In the genomic region with DNA sequence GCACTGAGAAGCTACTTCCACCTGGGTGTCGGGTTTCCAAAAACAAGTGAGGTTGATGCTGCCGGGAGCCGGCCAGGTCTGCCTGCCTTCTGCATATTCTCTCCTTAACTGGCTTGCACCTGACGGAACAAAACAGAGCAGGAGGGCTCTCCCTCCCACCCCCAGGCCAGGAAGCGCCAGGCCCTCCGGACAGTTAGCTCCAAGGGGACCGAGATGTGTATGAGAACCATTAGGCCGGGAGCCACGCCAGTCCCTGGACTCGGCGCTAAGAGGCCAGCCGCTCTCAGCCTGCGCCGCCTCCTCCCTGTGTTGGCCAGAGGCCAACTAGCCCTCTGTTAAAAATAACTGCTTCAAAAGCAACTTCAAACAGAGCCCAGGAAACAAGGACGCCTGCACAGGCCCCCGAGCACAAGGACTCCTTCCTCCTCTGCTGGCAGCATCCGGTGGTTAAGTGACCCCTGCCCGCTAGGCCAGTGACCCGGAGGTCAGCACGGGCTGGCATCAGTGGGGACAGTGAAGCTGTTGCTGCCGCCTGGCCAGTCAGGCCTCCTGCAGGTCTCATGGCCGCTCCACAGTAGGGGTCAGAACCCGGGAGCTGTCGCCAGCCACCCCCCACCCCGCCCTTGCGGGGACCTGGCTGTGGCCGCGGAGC, we compare ENCODE assay signal across 8 cellular contexts.
DNase-seq lines count a peak whose midpoint lies in the region; ATAC-seq, FAIRE-seq and TF ChIP-seq lines count a peak whose summit lies in the region.

No MANE protein-coding gene starts in this region.

- H4K20me1 ChIP-seq in H1 (replicated peaks in 1 of 2; ENCODE audit: control insufficient read depth in 1 of 2, insufficient read depth in 2 of 2, low read length in 2 of 2): no peaks in the 10 kb centered on the region

- peak overlapping the region; percentile 99; the same call in 1 of the 2 replicates for H2BK12ac ChIP-seq in H1 (ENCODE audit: low read depth, low read length)
- H2BK12ac ChIP-seq in mesenchymal stem cell (ENCODE audit: low read length in 2 of 2): no peak overlapping the region

- H3K18ac ChIP-seq in H1 (ENCODE audit: extremely low read depth, low read length): peak overlapping the region; percentile 95
- no peak overlapping the region for H3K18ac ChIP-seq in mesenchymal stem cell (ENCODE audit: low read depth in 1 of 2, low read length in 2 of 2)

- H3K56ac ChIP-seq in H1 (replicated peaks; ENCODE audit: insufficient read length, low read depth, low read length): no peak overlapping the region

- POLR2A ChIA-PET in H1 (lab: Charles Lee; ENCODE audit: partially characterized antibody): interaction anchor here (0.5 to 2.1 kb wide), 9 partner anchors 10 to 110 kb away, joined by 3 to 8 read pairs (median 5); no protein-coding TSS in a partner anchor

- no peaks in the 10 kb centered on the region for H3K79me1 ChIP-seq in H1 (ENCODE audit: low read depth, low read length)
- H3K79me1 ChIP-seq in mesenchymal stem cell (replicated peaks; ENCODE audit: low read length, poor library complexity, severe bottlenecking): no peaks in the 10 kb centered on the region

- H3K36me3 Mint-ChIP-seq in osteocyte (ENCODE audit: unreplicated experiment): no peaks in the 10 kb centered on the region

- peak overlapping the region; percentile 67 for H4K5ac ChIP-seq in H1 (ENCODE audit: insufficient read length, low read depth, low read length)

- H3K4me1 ChIP-seq in H1 (replicated peaks in 1 of 4; ENCODE audit: control insufficient read depth in 3 of 4, insufficient read depth in 4 of 4, low read length in 3 of 4): peaks cover 6 to 36% (median 28%) of the 10 kb centered on the region in 4 experiments
- H3K4me1 ChIP-seq in mesenchymal stem cell (ENCODE audit: control insufficient read depth, insufficient read depth, low read depth, low read length): peaks cover 6% of the 10 kb centered on the region

- peak overlapping the region; percentile 99 for H2BK5ac ChIP-seq in H1 (ENCODE audit: low read depth, low read length)
- H2BK5ac ChIP-seq in mesenchymal stem cell (ENCODE audit: low read depth, low read length, poor library complexity, severe bottlenecking): no peak overlapping the region

- no peak overlapping the region; the same call in 1 of the 2 replicates for H2AK5ac ChIP-seq in H1 (ENCODE audit: low read depth, low read length)
- H2AK5ac ChIP-seq in mesenchymal stem cell (ENCODE audit: low read length, severe bottlenecking): no peak overlapping the region

- H2BK15ac ChIP-seq in H1 (ENCODE audit: low read length): no peak overlapping the region
- H2BK15ac ChIP-seq in mesenchymal stem cell (ENCODE audit: low read depth, poor library complexity, severe bottlenecking): no peak overlapping the region

- peak overlapping the region; percentile 95 for H2BK120ac ChIP-seq in H1 (replicated peaks; ENCODE audit: low read depth, low read length)
- no peak overlapping the region for H2BK120ac ChIP-seq in mesenchymal stem cell (ENCODE audit: low read depth, low read length)

- H3K27ac ChIP-seq in H1 (ENCODE audit: low read depth, low read length) (peak overlapping the region; percentile 86), mesenchymal stem cell (ENCODE audit: low read length, poor library complexity, severe bottlenecking) (no peak overlapping the region)

- H2AFZ ChIP-seq in H1 (ENCODE audit: low read length): peak overlapping the region; percentile 30; the same call in 1 of the 2 replicates
- H2AFZ ChIP-seq in mesenchymal stem cell (ENCODE audit: low read depth, low read length): no peak overlapping the region

- no peaks in the 10 kb centered on the region for H3K27me3 ChIP-seq in H1 (replicated peaks in 1 of 4; ENCODE audit: control insufficient read depth in 3 of 4, extremely low read depth in 1 of 4, insufficient read depth in 3 of 4, low read length in 3 of 4)
- peaks cover 64 to 70% of the 10 kb centered on the region in 2 experiments for H3K27me3 ChIP-seq in mesenchymal stem cell (ENCODE audit: control insufficient read depth in 1 of 2, insufficient read depth in 1 of 2, low read length in 2 of 2)

- peak in 1 of 2 experiments; percentile 76; a peak in 2 of 3 replicates for TF ChIP-seq POLR2A in H1 (IDR thresholded peaks at IDR 0.05; ENCODE audit: control extremely low read depth in 1 of 2, low read depth in 2 of 2, low read length in 2 of 2)

- WGBS in H1 (ENCODE audit: extremely low coverage in 1 of 2, insufficient coverage in 1 of 2, insufficient read length in 1 of 2, insufficient replicate concordance in 2 of 2, low coverage in 1 of 2, low lambda C conversion rate in 2 of 2, missing lambda C conversion rate in 1 of 2), 2 experiments: 46% methylated on average over 26 of the region's 28 CpGs; no CpG with 5 or more reads in 1 of the 2 experiments
- 62% methylated on average over 28 of the region's 28 CpGs for WGBS in mesenchymal stem cell

- H3K27me3 Mint-ChIP-seq in osteocyte (ENCODE audit: unreplicated experiment): peaks cover 33% of the 10 kb centered on the region

- H3K79me2 ChIP-seq in H1 (ENCODE audit: control insufficient read depth in 1 of 2, insufficient read depth in 2 of 2, low read length in 2 of 2): no peaks in the 10 kb centered on the region

- CTCF ChIA-PET in H1 (lab: Charles Lee; ENCODE audit: partially characterized antibody): interaction anchor here (0.7 to 3.9 kb wide), 13 partner anchors 10 to 445 kb away, joined by 3 to 17 read pairs (median 4); no protein-coding TSS in a partner anchor

- no peak overlapping the region for H3K23ac ChIP-seq in H1 (ENCODE audit: insufficient read length)
- H3K23ac ChIP-seq in mesenchymal stem cell (ENCODE audit: low read length in 2 of 2): no peak overlapping the region

- TF ChIP-seq EP300 in H1 (IDR thresholded peaks at IDR 0.05; ENCODE audit: borderline replicate concordance in 1 of 2, low read depth in 2 of 2, low read length in 2 of 2): peak in 1 of 2 experiments; percentile 57; a peak in 1 of 3 replicates

- H3K9ac ChIP-seq in H1 (replicated peaks in 1 of 4; ENCODE audit: extremely low read depth in 1 of 4, low read depth in 3 of 4, low read length in 3 of 4): peak overlapping the region in 2 of 4 experiments; percentile 48 to 52; a peak in 3 of 7 replicates
- peak overlapping the region; percentile 51 for H3K9ac ChIP-seq in mesenchymal stem cell (ENCODE audit: low read length)

- no peaks in the 10 kb centered on the region for H3K23me2 ChIP-seq in H1 (ENCODE audit: low read depth, low read length)

- H3K14ac ChIP-seq in H1 (ENCODE audit: insufficient read length) (no peak overlapping the region), mesenchymal stem cell (ENCODE audit: low read length in 2 of 2) (no peak overlapping the region)

- peak; percentile 36 for DNase-seq in AG08395 (ENCODE audit: low spot score)
- DNase-seq in NCI-H2107 treated with DMSO at 0.1 percent for 48 hours (lab: John Stamatoyannopoulos, UW; ENCODE audit: unreplicated experiment): peak; percentile 64
- DNase-seq in H1 (ENCODE audit: low read depth in 1 of 2, low spot score in 2 of 2): peak; percentile 65 to 70
- DNase-seq in mesenchymal stem cell: peak; percentile 24
- DNase-seq in CD1c-positive myeloid dendritic cell (ENCODE audit: extremely low spot score): no peak
- DNase-seq in osteocyte (ENCODE audit: extremely low spot score, unreplicated experiment): no peak

- 0 out of 2 replicates have a peak overlapping the region, but pooled peaks have one; percentile 86 for H2BK20ac ChIP-seq in H1 (ENCODE audit: low read length)

- H3K9me3 ChIP-seq in H1 (ENCODE audit: insufficient read depth in 2 of 2, low read depth in 1 of 2, low read length in 1 of 2) (peaks cover 11 to 13% of the 10 kb centered on the region in 2 experiments; a peak in 3 of 4 replicates), mesenchymal stem cell (ENCODE audit: control insufficient read depth, low read length) (peaks cover 5% of the 10 kb centered on the region)

- TF ChIP-seq CTCF in H1 (IDR thresholded peaks at IDR 0.05; ENCODE audit: control extremely low read depth in 1 of 3, insufficient read depth in 1 of 3, low read depth in 1 of 3, low read length in 3 of 3): peak in 1 of 3 experiments; percentile 1; a peak in 1 of 4 replicates
- TF ChIP-seq CTCF in osteocyte (IDR thresholded peaks at IDR 0.05): no peak

- ATAC-seq in HG03135 (IDR thresholded peaks at IDR 0.05; ENCODE audit: unreplicated experiment): no peak
- no peak for ATAC-seq in GM21737 (IDR thresholded peaks at IDR 0.05; ENCODE audit: unreplicated experiment)

- H3K27ac Mint-ChIP-seq in osteocyte (ENCODE audit: unreplicated experiment): no peak overlapping the region

- peak overlapping the region; percentile 99 for H4K91ac ChIP-seq in H1 (replicated peaks; ENCODE audit: insufficient read length, low read length)
- no peak overlapping the region for H4K91ac ChIP-seq in mesenchymal stem cell (ENCODE audit: low read length)

- H4K8ac ChIP-seq in H1 (ENCODE audit: extremely low read depth, insufficient read depth, low read length): peak overlapping the region; percentile 90
- H4K8ac ChIP-seq in mesenchymal stem cell (ENCODE audit: low read length): no peak overlapping the region

- peak overlapping the region; percentile 12 to 50; a peak in 3 of 4 replicates for H3K4me2 ChIP-seq in H1 (ENCODE audit: insufficient read depth in 1 of 2, low read depth in 2 of 2, low read length in 2 of 2)
- H3K4me2 ChIP-seq in mesenchymal stem cell (ENCODE audit: low read length, poor library complexity, severe bottlenecking): no peak overlapping the region

- H3K36me3 ChIP-seq in H1 (ENCODE audit: control insufficient read depth in 2 of 4, insufficient read depth in 4 of 4, low read length in 3 of 4): no peaks in the 10 kb centered on the region
- H3K36me3 ChIP-seq in mesenchymal stem cell (ENCODE audit: control insufficient read depth in 1 of 2, insufficient read depth in 2 of 2, low read depth in 1 of 2, low read length in 2 of 2): no peaks in the 10 kb centered on the region

- no peak for TF ChIP-seq RAD21 in H1 (IDR thresholded peaks at IDR 0.05 in 1 of 2, conservative IDR thresholded peaks at IDR 0.05 in 1 of 2; ENCODE audit: low read depth in 2 of 2, low read length in 2 of 2)

- peak overlapping the region; percentile 83 for H3K4ac ChIP-seq in H1 (replicated peaks; ENCODE audit: insufficient read length, low read depth, low read length)
- no peak overlapping the region for H3K4ac ChIP-seq in mesenchymal stem cell (ENCODE audit: low read depth in 1 of 2, low read length in 2 of 2)

- H3K9me3 Mint-ChIP-seq in osteocyte (ENCODE audit: unreplicated experiment): peaks cover 4% of the 10 kb centered on the region

- H3K4me3 Mint-ChIP-seq in osteocyte (ENCODE audit: unreplicated experiment): no peak overlapping the region

- H3K4me1 Mint-ChIP-seq in osteocyte (ENCODE audit: unreplicated experiment): peaks cover 6% of the 10 kb centered on the region

- FAIRE-seq in H1 (lab: Jason Lieb, UNC): peak; percentile 86

- H3K4me3 ChIP-seq in H1 (ENCODE audit: extremely low read depth in 1 of 4, insufficient read depth in 2 of 4, low read depth in 3 of 4, low read length in 4 of 4) (no peak overlapping the region; a peak in 1 of 8 replicates), mesenchymal stem cell (ENCODE audit: insufficient read depth in 1 of 2, low read depth in 1 of 2, low read length in 2 of 2) (no peak overlapping the region)

TF ChIP-seq in H1, 55 proteins besides CTCF, POLR2A, EP300 and RAD21 (continues in another document):
- TF ChIP-seq TBP (IDR thresholded peaks at IDR 0.05; ENCODE audit: low read depth, low read length) (peak; percentile 56; the same call in 1 of the 2 replicates), SP4 (IDR thresholded peaks at IDR 0.05; ENCODE audit: low read length) (no peak), POLR2AphosphoS5 (IDR thresholded peaks at IDR 0.05; ENCODE audit: low read depth, low read length) (peak; percentile 42)

Comparison
In these comparisons a context has a peak if more than half of its experiments do, and no peak if none do; other contexts are left out.
1. DNase-seq: peak in AG08395 (single experiment), NCI-H2107 treated with DMSO at 0.1 percent for 48 hours (single experiment), H1 (2 of 2) and mesenchymal stem cell (single experiment); none in CD1c-positive myeloid dendritic cell (single experiment) and osteocyte (single experiment).